ENCODE assay signal across 17 cellular contexts in the genomic region with DNA sequence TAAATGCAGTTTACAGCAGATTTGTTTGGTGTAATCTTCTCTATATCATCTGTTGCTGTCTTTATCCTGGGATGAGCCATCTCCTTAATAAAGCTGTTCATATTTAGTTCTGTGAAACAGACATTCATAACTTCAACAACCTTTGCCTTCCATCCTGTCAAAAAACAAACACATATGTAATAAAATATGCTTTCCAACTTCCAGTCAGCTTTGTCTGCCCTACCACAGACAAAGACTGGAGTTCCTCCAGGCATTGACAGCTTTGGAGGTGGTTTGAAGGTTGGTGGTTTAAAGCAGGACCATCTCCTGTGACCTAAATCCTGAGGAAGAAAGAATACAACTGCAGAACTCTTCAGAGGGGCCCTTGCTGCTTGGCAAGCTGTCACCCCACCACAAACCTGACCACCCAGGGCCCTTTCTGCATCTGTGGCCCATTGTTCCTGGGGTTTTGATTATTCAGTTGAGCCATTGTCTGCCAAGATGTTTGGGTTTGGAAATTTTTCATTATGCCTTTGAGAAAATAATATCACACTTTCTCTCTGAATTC.
"Had no signal": no experiment of that assay in that cellular context is flagged by ENCODE, and none has a peak within 500 bp of the region (broad histone marks: within the 10 kb centered on the region; RNA-seq: fewer than 3 reads in every experiment).

No MANE protein-coding gene starts in this region.

- H3K27ac Mint-ChIP-seq: activated B cell treated with CpG ODN at 0.5 μM for 24 hours; activated CD8-positive, alpha-beta T cell treated with anti-CD3 and anti-CD28 coated beads for 36 hours; activated naive CD4-positive, alpha-beta T cell treated with anti-CD3 and anti-CD28 coated beads for 36 hours; activated naive CD8-positive, alpha-beta T cell treated with anti-CD3 and anti-CD28 coated beads, Interleukin-2, amount 50 U/mL, for 24 hours; activated T-helper 2 cell treated with anti-CD3 and anti-CD28 coated beads, Interferon-gamma antibody, Interleukin-2, Interleukin-4, amounts not matched to agents 10 μg/mL and 5 μg/mL and 100 μg/mL, durations not matched to agents 14 hours and 24 hours and 36 hours; endodermal cell; nephron progenitor cell; stimulated activated naive B cell treated with anti-CD40 and anti-IgM and Interleukin-4, amounts not matched to agents 10 μg/mL and 1 μg/mL and 100 μg/mL, for 72 hours had no signal

- H3K27me3 Mint-ChIP-seq: activated B cell treated with CpG ODN at 0.5 μM for 24 hours; activated CD8-positive, alpha-beta T cell treated with anti-CD3 and anti-CD28 coated beads for 36 hours; activated naive CD8-positive, alpha-beta T cell treated with anti-CD3 and anti-CD28 coated beads, Interleukin-2, amount 50 U/mL, for 24 hours; stimulated activated naive B cell treated with anti-CD40 and anti-IgM and Interleukin-4, amounts not matched to agents 10 μg/mL and 1 μg/mL and 100 μg/mL, for 72 hours had no signal

- DNase-seq: activated B cell treated with CpG ODN at 0.5 μM for 24 hours; activated CD4-positive, alpha-beta T cell treated with anti-CD3 and anti-CD28 coated beads for 48 hours; activated CD8-positive, alpha-beta T cell treated with anti-CD3 and anti-CD28 coated beads for 36 hours; activated naive CD4-positive, alpha-beta T cell treated with anti-CD3 and anti-CD28 coated beads for 36 hours; activated naive CD8-positive, alpha-beta T cell treated with anti-CD3 and anti-CD28 coated beads, Interleukin-2, amount 50 U/mL, for 24 hours; activated T-cell treated with anti-CD3 and anti-CD28 coated beads, Interleukin-2, amount 50 U/mL, for 1 hour; endodermal cell; mesendoderm; nephron progenitor cell; nucleus accumbens; sigmoid colon; stimulated activated CD4-positive, alpha-beta T cell treated with anti-CD3 and anti-CD28 coated beads, Interleukin-4, amount 100 ng/mL, for 4 hours; stimulated activated naive B cell treated with anti-CD40 and anti-IgM and Interleukin-4, amounts not matched to agents 10 μg/mL and 1 μg/mL and 100 μg/mL, for 72 hours had no signal

- H3K27ac ChIP-seq: ascending aorta, foreskin keratinocyte, hepatocyte, sigmoid colon had no signal

- H3K4me3 Mint-ChIP-seq: activated B cell treated with CpG ODN at 0.5 μM for 24 hours; activated CD8-positive, alpha-beta T cell treated with anti-CD3 and anti-CD28 coated beads for 36 hours; activated naive CD4-positive, alpha-beta T cell treated with anti-CD3 and anti-CD28 coated beads for 36 hours; activated naive CD8-positive, alpha-beta T cell treated with anti-CD3 and anti-CD28 coated beads, Interleukin-2, amount 50 U/mL, for 24 hours; endodermal cell; nephron progenitor cell; stimulated activated naive B cell treated with anti-CD40 and anti-IgM and Interleukin-4, amounts not matched to agents 10 μg/mL and 1 μg/mL and 100 μg/mL, for 72 hours had no signal

- H3K9me3 Mint-ChIP-seq: activated B cell treated with CpG ODN at 0.5 μM for 24 hours; activated CD8-positive, alpha-beta T cell treated with anti-CD3 and anti-CD28 coated beads for 36 hours; activated naive CD4-positive, alpha-beta T cell treated with anti-CD3 and anti-CD28 coated beads for 36 hours; activated naive CD8-positive, alpha-beta T cell treated with anti-CD3 and anti-CD28 coated beads, Interleukin-2, amount 50 U/mL, for 24 hours; activated T-helper 2 cell treated with anti-CD3 and anti-CD28 coated beads, Interferon-gamma antibody, Interleukin-2, Interleukin-4, amounts not matched to agents 10 μg/mL and 5 μg/mL and 100 μg/mL, durations not matched to agents 14 hours and 24 hours and 36 hours; endodermal cell; stimulated activated naive B cell treated with anti-CD40 and anti-IgM and Interleukin-4, amounts not matched to agents 10 μg/mL and 1 μg/mL and 100 μg/mL, for 72 hours had no signal

- H3K79me2 ChIP-seq: hepatocyte had no signal

- H3K4me2 ChIP-seq: hepatocyte had no signal

- H3K27me3 ChIP-seq: ascending aorta, foreskin keratinocyte, hepatocyte, sigmoid colon had no signal

- H3K4me1 Mint-ChIP-seq: activated B cell treated with CpG ODN at 0.5 μM for 24 hours, endodermal cell had no signal

- H3K4me3 ChIP-seq: ascending aorta, hepatocyte, sigmoid colon had no signal

- H3K36me3 ChIP-seq: ascending aorta, sigmoid colon had no signal

- H2AFZ ChIP-seq: hepatocyte had no signal

- H3K36me3 Mint-ChIP-seq: stimulated activated naive B cell treated with anti-CD40 and anti-IgM and Interleukin-4, amounts not matched to agents 10 μg/mL and 1 μg/mL and 100 μg/mL, for 72 hours had no signal

- H3K9me3 ChIP-seq: ascending aorta, sigmoid colon had no signal
